8 cellular contexts compared by ENCODE assay signal in genomic region chr6:8102122-8102958, GRCh38. TPM values are rescaled to one million over a fixed set of nuclear protein-coding genes. Genes with fewer than 3 reads are reported as not detected.
A peak's percentile ranks its signal among the peaks of the same experiment; 100 is the strongest.
DNase-seq lines count a peak whose midpoint lies in the region; ATAC-seq and TF ChIP-seq lines count a peak whose summit lies in the region.

Gene EEF1E1, minus strand, starts transcription at chr6:8102548. Its CDS starts 27 bp downstream, at chr6:8102521.

- peaks cover 9 to 20% (median 18%) of the 10 kb centered on the region in 10 experiments for H3K4me1 ChIP-seq in BLaER1 treated with 17β-estradiol and CSF1 and Interleukin-3, amounts not matched to agents 10 nM and 100 nM

- H3K9ac ChIP-seq in BLaER1 treated with 17β-estradiol and CSF1 and Interleukin-3, amounts not matched to agents 10 nM and 100 nM: peak within 1 kb of the TSS; percentile 77 to 93 (median 90)

- H3K27me3 ChIP-seq in BLaER1 treated with 17β-estradiol and CSF1 and Interleukin-3, amounts not matched to agents 10 nM and 100 nM: no peaks in the 10 kb centered on the region

- H3K27ac ChIP-seq in BLaER1 treated with 17β-estradiol and CSF1 and Interleukin-3, amounts not matched to agents 10 nM and 100 nM: peak within 1 kb of the TSS; percentile 46 to 94 (median 88); a peak in 20 of 22 replicates
- peak within 1 kb of the TSS; percentile 38 to 60 for H3K27ac ChIP-seq in coronary artery

- DNase-seq in NCI-H526 (lab: John Stamatoyannopoulos, UW): peak; percentile 94 to 97
- peak; percentile 98 for DNase-seq in activated CD4-positive, alpha-beta T cell treated with anti-CD3 and anti-CD28 coated beads for 48 hours
- peak; percentile 93 for DNase-seq in coronary artery (ENCODE audit: low spot score)
- peak; percentile 95 to 98 for DNase-seq in left colon
- DNase-seq in stimulated activated CD4-positive, alpha-beta T cell treated with anti-CD3 and anti-CD28 coated beads, Interleukin-1b, Interleukin-23, amount 100 ng/mL, for 4 hours (ENCODE audit: low read depth in 2 of 2): peak; percentile 99 to 100

- peaks cover 0 to 37% (median 32%) of the 10 kb centered on the region in 11 experiments; a peak in 20 of 22 replicates for H3K36me3 ChIP-seq in BLaER1 treated with 17β-estradiol and CSF1 and Interleukin-3, amounts not matched to agents 10 nM and 100 nM

- H3K4me2 ChIP-seq in BLaER1 treated with 17β-estradiol and CSF1 and Interleukin-3, amounts not matched to agents 10 nM and 100 nM: peak within 1 kb of the TSS; percentile 74 to 99 (median 92)

- TF ChIP-seq CTCF in coronary artery (IDR thresholded peaks at IDR 0.05): no peak

- H4K20me1 ChIP-seq in BLaER1 treated with 17β-estradiol and CSF1 and Interleukin-3, amounts not matched to agents 10 nM and 100 nM: peaks cover 0 to 31% (median 8%) of the 10 kb centered on the region in 11 experiments; a peak in 7 of 22 replicates

- ATAC-seq in GM19328 (IDR thresholded peaks at IDR 0.05; ENCODE audit: unreplicated experiment) (peak; percentile 99), HG03469 (IDR thresholded peaks at IDR 0.05; ENCODE audit: unreplicated experiment) (peak; percentile 96), left colon (peak; percentile 99)

- intact Hi-C loops in left colon (cut with DNase I, micrococcal nuclease): no loop called here

- H3K4me3 ChIP-seq in BLaER1 treated with 17β-estradiol and CSF1 and Interleukin-3, amounts not matched to agents 10 nM and 100 nM: peak within 1 kb of the TSS; percentile 87 to 99 (median 95)
- peak within 1 kb of the TSS; percentile 80 for H3K4me3 ChIP-seq in coronary artery

- H3K9me3 ChIP-seq in BLaER1 treated with 17β-estradiol and CSF1 and Interleukin-3, amounts not matched to agents 10 nM and 100 nM (replicated peaks in 1 of 11): peaks cover 0 to 5% (median 0%) of the 10 kb centered on the region in 11 experiments; a peak in 5 of 22 replicates

RNA-seq across cellular contexts. Expression of gene EEF1E1, which starts in this region (rescaled TPM):
- 10 to 100 TPM in 1 of 2 donors, 1 to 10 TPM in 1; 6.1 to 14.5 TPM for total RNA-seq in left colon

Comparison
In these comparisons a context has a peak if more than half of its experiments do, and no peak if none do; other contexts are left out.
1. Peak in every context shown above with its lines: DNase-seq, ATAC-seq, H3K4me3 ChIP-seq and H3K27ac ChIP-seq.